In genomic region chr15:71342658-71343057, GRCh38 we compare ENCODE assay signal across 20 cellular contexts.
A peak's percentile ranks its signal among the peaks of the same experiment; 100 is the strongest.
DNase-seq lines count a peak whose midpoint lies in the region; ATAC-seq and TF ChIP-seq lines count a peak whose summit lies in the region.
"Had no signal": no experiment of that assay in that cellular context is flagged by ENCODE, and none has a peak within 500 bp of the region (broad histone marks: within the 10 kb centered on the region; RNA-seq: fewer than 3 reads in every experiment).

No MANE protein-coding gene starts in this region.

- no peak overlapping the region for H3K56ac ChIP-seq in H9 (ENCODE audit: insufficient read length, low read depth, low read length)

- H3T11ph ChIP-seq in H9 (ENCODE audit: low read length), result no peak overlapping the region

- H2BK15ac ChIP-seq in H9 (ENCODE audit: low read depth, low read length), result no peak overlapping the region
- no peak overlapping the region for H2BK15ac ChIP-seq in neuronal stem cell (ENCODE audit: low read length)

- H3K79me2 ChIP-seq in H9 (ENCODE audit: insufficient read depth, low read length) (no peaks in the 10 kb centered on the region), hepatocyte (no peaks in the 10 kb centered on the region)

- H3K36me3 ChIP-seq in ascending aorta (no peaks in the 10 kb centered on the region), neuronal stem cell (replicated peaks in 1 of 2; ENCODE audit: control insufficient read depth in 2 of 2, insufficient read depth in 2 of 2, low read length in 2 of 2) (no peaks in the 10 kb centered on the region), hepatocyte (replicated peaks; ENCODE audit: insufficient read depth, low read depth) (no peaks in the 10 kb centered on the region)
- H3K36me3 ChIP-seq: BLaER1 treated with 17β-estradiol and CSF1 and Interleukin-3, amounts not matched to agents 10 nM and 100 nM had no signal

- no peak overlapping the region for H4K5ac ChIP-seq in H9 (ENCODE audit: insufficient read length, low read depth, low read length)

- no peaks in the 10 kb centered on the region for H3K9me2 ChIP-seq in hepatocyte (replicated peaks; ENCODE audit: insufficient read depth)

- H2BK120ac ChIP-seq in H9 (ENCODE audit: low read depth, low read length, poor library complexity, severe bottlenecking) (no peak overlapping the region), neuronal stem cell (ENCODE audit: low read depth, low read length) (no peak overlapping the region)

- no peak overlapping the region for H3K9ac ChIP-seq in H9 (ENCODE audit: extremely low read depth, insufficient read length, low read length)
- H3K9ac ChIP-seq in neuronal stem cell (ENCODE audit: low read depth, low read length, poor library complexity), result no peak overlapping the region
- H3K9ac ChIP-seq: BLaER1 treated with 17β-estradiol and CSF1 and Interleukin-3, amounts not matched to agents 10 nM and 100 nM had no signal

- H3K27ac ChIP-seq in H9 (ENCODE audit: insufficient read length, low read depth, low read length), result no peak overlapping the region
- H3K27ac ChIP-seq in ascending aorta, result peak overlapping the region; percentile 34 to 49
- no peak overlapping the region for H3K27ac ChIP-seq in neuronal stem cell (replicated peaks; ENCODE audit: low read length)
- H3K27ac ChIP-seq in hepatocyte, result no peak overlapping the region
- H3K27ac ChIP-seq: 22Rv1; A549; BLaER1 treated with 17β-estradiol and CSF1 and Interleukin-3, amounts not matched to agents 10 nM and 100 nM; C4-2B had no signal

- no peak overlapping the region for H2BK5ac ChIP-seq in H9 (ENCODE audit: insufficient read length, low read length)
- no peak overlapping the region for H2BK5ac ChIP-seq in neuronal stem cell (ENCODE audit: low read length)

- no peaks in the 10 kb centered on the region; the same call in 1 of the 2 replicates for H3K27me3 Mint-ChIP-seq in H9 (ENCODE audit: low read depth)

- WGBS in H9 (ENCODE audit: extremely low coverage, insufficient read length, low lambda C conversion rate), result no CpG with 5 or more reads among the region's 7 CpGs
- no CpG with 5 or more reads among the region's 7 CpGs for WGBS in neuronal stem cell (ENCODE audit: extremely low coverage in 2 of 2, insufficient read length in 2 of 2, insufficient replicate concordance in 1 of 2), 2 donors
- WGBS in hepatocyte (ENCODE audit: low lambda C conversion rate, missing lambda C conversion rate), result 89% methylated on average over 7 of the region's 7 CpGs

- H3K79me1 ChIP-seq in H9 (ENCODE audit: insufficient read depth, low read depth, low read length, poor library complexity, severe bottlenecking) (no peaks in the 10 kb centered on the region), neuronal stem cell (ENCODE audit: low read depth, low read length) (no peaks in the 10 kb centered on the region)

- H3K4me1 ChIP-seq in H9 (ENCODE audit: insufficient read depth, low read length) (peaks cover 5% of the 10 kb centered on the region; the same call in 1 of the 2 replicates), ascending aorta (peaks cover 0 to 21% of the 10 kb centered on the region in 2 donors), neuronal stem cell (ENCODE audit: control insufficient read depth in 2 of 2, insufficient read depth in 1 of 2, low read depth in 1 of 2, low read length in 2 of 2) (peaks cover 0 to 6% of the 10 kb centered on the region in 2 donors), hepatocyte (ENCODE audit: insufficient read depth) (no peaks in the 10 kb centered on the region)
- H3K4me1 ChIP-seq: BLaER1 treated with 17β-estradiol and CSF1 and Interleukin-3, amounts not matched to agents 10 nM and 100 nM had no signal

- intact Hi-C loops in ascending aorta (cut with DNase I), result no loop called here

- H3K18ac ChIP-seq in H9 (ENCODE audit: insufficient read length, low read depth, low read length) (peak overlapping the region; percentile 25), neuronal stem cell (ENCODE audit: low read length) (peak overlapping the region; percentile 77)

- H3K4me2 ChIP-seq in H9 (ENCODE audit: insufficient read depth, insufficient read length, low read length) (no peak overlapping the region), neuronal stem cell (ENCODE audit: insufficient read depth, low read length, poor library complexity, severe bottlenecking) (no peak overlapping the region), hepatocyte (no peak overlapping the region)
- H3K4me2 ChIP-seq: A549; BLaER1 treated with 17β-estradiol and CSF1 and Interleukin-3, amounts not matched to agents 10 nM and 100 nM had no signal

- H3K27ac Mint-ChIP-seq in H9, result no peak overlapping the region
- H3K27ac Mint-ChIP-seq: B cell; CD4-positive, alpha-beta T cell; CD8-positive, alpha-beta T cell had no signal

- H3K36me3 Mint-ChIP-seq in H9 (ENCODE audit: insufficient read depth in 1 of 3, low read depth in 3 of 3), result no peaks in the 10 kb centered on the region
- H3K36me3 Mint-ChIP-seq: CD8-positive, alpha-beta T cell had no signal

- H3K27me3 ChIP-seq in H9 (ENCODE audit: insufficient read depth, low read length), result no peaks in the 10 kb centered on the region
- H3K27me3 ChIP-seq in ascending aorta, result no peaks in the 10 kb centered on the region
- H3K27me3 ChIP-seq in neuronal stem cell (ENCODE audit: control insufficient read depth in 3 of 3, insufficient read depth in 3 of 3, low read depth in 1 of 3, low read length in 3 of 3), result no peaks in the 10 kb centered on the region
- no peaks in the 10 kb centered on the region for H3K27me3 ChIP-seq in hepatocyte
- H3K27me3 ChIP-seq: BLaER1 treated with 17β-estradiol and CSF1 and Interleukin-3, amounts not matched to agents 10 nM and 100 nM had no signal

- H4K8ac ChIP-seq in H9 (replicated peaks; ENCODE audit: insufficient read length, low read depth, low read length), result no peak overlapping the region
- H4K8ac ChIP-seq in neuronal stem cell (ENCODE audit: low read depth, low read length), result no peak overlapping the region

- H2BK20ac ChIP-seq in H9 (ENCODE audit: low read depth, low read length, poor library complexity, severe bottlenecking), result no peak overlapping the region

- H2AK5ac ChIP-seq in H9 (ENCODE audit: insufficient read length, low read length) (no peak overlapping the region), neuronal stem cell (ENCODE audit: low read depth, low read length) (peak overlapping the region; percentile 3)

- no peak overlapping the region for H3K4me3 ChIP-seq in ascending aorta
- H3K4me3 ChIP-seq in neuronal stem cell (ENCODE audit: low read length in 2 of 2), result no peak overlapping the region
- H3K4me3 ChIP-seq in hepatocyte, result no peak overlapping the region
- H3K4me3 ChIP-seq: A549; BLaER1 treated with 17β-estradiol and CSF1 and Interleukin-3, amounts not matched to agents 10 nM and 100 nM had no signal

- H3K14ac ChIP-seq in H9 (ENCODE audit: insufficient read depth, low read length) (no peak overlapping the region), neuronal stem cell (ENCODE audit: low read length) (no peak overlapping the region)

- TF ChIP-seq CTCF in H9 (conservative IDR thresholded peaks at IDR 0.05), result no peak
- TF ChIP-seq CTCF in ascending aorta (IDR thresholded peaks at IDR 0.05), result no peak
- no peak for TF ChIP-seq CTCF in hepatocyte (IDR thresholded peaks at IDR 0.05; ENCODE audit: poor library complexity)

- no peak overlapping the region for H3K4me3 Mint-ChIP-seq in H9
- H3K4me3 Mint-ChIP-seq: B cell; CD4-positive, alpha-beta T cell; CD8-positive, alpha-beta T cell had no signal

- no peak overlapping the region for H3K23ac ChIP-seq in H9 (ENCODE audit: insufficient read length, low read depth, low read length)
- no peak overlapping the region for H3K23ac ChIP-seq in neuronal stem cell (ENCODE audit: low read depth, low read length, poor library complexity)

- H3K9me3 ChIP-seq in H9 (ENCODE audit: control insufficient read depth, low read depth, low read length), result no peaks in the 10 kb centered on the region
- no peaks in the 10 kb centered on the region for H3K9me3 ChIP-seq in ascending aorta
- no peaks in the 10 kb centered on the region for H3K9me3 ChIP-seq in neuronal stem cell (replicated peaks in 1 of 2; ENCODE audit: control insufficient read depth in 2 of 2, insufficient read depth in 1 of 2, low read depth in 1 of 2, low read length in 2 of 2)
- H3K9me3 ChIP-seq in hepatocyte (ENCODE audit: low read depth), result no peaks in the 10 kb centered on the region
- H3K9me3 ChIP-seq: A549; BLaER1 treated with 17β-estradiol and CSF1 and Interleukin-3, amounts not matched to agents 10 nM and 100 nM; Caco-2 had no signal

- H2BK12ac ChIP-seq in H9 (ENCODE audit: insufficient read length, low read depth, low read length) (no peak overlapping the region), neuronal stem cell (ENCODE audit: low read length) (peak overlapping the region; percentile 46)

- no peak overlapping the region for H3K4ac ChIP-seq in H9 (ENCODE audit: low read depth, low read length)
- no peak overlapping the region for H3K4ac ChIP-seq in neuronal stem cell (ENCODE audit: low read length)

- ATAC-seq in GM21528 (IDR thresholded peaks at IDR 0.05; ENCODE audit: low FRiP score, unreplicated experiment), result no peak
- ATAC-seq: A549; CD8-positive, alpha-beta T cell had no signal

- no peak overlapping the region for H4K91ac ChIP-seq in H9 (ENCODE audit: insufficient read length, low read depth, low read length)
- no peak overlapping the region for H4K91ac ChIP-seq in neuronal stem cell (ENCODE audit: low read depth, low read length, poor library complexity)

- DNase-seq in NCI-H82 (lab: John Stamatoyannopoulos, UW) (peak; percentile 35), NCI-H82 treated with DMSO at 0.1 percent for 48 hours (lab: John Stamatoyannopoulos, UW; ENCODE audit: unreplicated experiment) (no peak), H9 (no peak), ascending aorta (ENCODE audit: low spot score in 2 of 2) (no peak), neuronal stem cell (ENCODE audit: low spot score) (no peak), NCI-H2227 (lab: John Stamatoyannopoulos, UW; ENCODE audit: unreplicated experiment) (no peak), hepatocyte (ENCODE audit: low spot score) (no peak)
- DNase-seq: AML-193; Caco-2; Calu3; CD4-positive, alpha-beta T cell; CD8-positive, alpha-beta T cell; DMS79 treated with DMSO at 0.1 percent for 48 hours; GF-D8 had no signal

- H3K23me2 ChIP-seq in H9 (ENCODE audit: insufficient read length, low read depth, low read length, poor library complexity, severe bottlenecking), result no peaks in the 10 kb centered on the region

- H3K4me1 Mint-ChIP-seq in H9, result peaks cover 38 to 41% of the 10 kb centered on the region in 2 experiments
- H3K4me1 Mint-ChIP-seq: B cell had no signal

- H2AFZ ChIP-seq in H9 (ENCODE audit: low read length) (no peak overlapping the region), neuronal stem cell (ENCODE audit: low read length) (no peak overlapping the region), hepatocyte (no peak overlapping the region)

- no peaks in the 10 kb centered on the region for H3K9me3 Mint-ChIP-seq in H9
- H3K9me3 Mint-ChIP-seq: CD4-positive, alpha-beta T cell; CD8-positive, alpha-beta T cell had no signal

- H4K20me1 ChIP-seq in H9 (ENCODE audit: control insufficient read depth, insufficient read depth, insufficient read length) (no peaks in the 10 kb centered on the region), hepatocyte (ENCODE audit: insufficient read depth, poor library complexity, severe bottlenecking) (no peaks in the 10 kb centered on the region)
- H4K20me1 ChIP-seq: BLaER1 treated with 17β-estradiol and CSF1 and Interleukin-3, amounts not matched to agents 10 nM and 100 nM had no signal

Comparison
In these comparisons a context has a peak if more than half of its experiments do, and no peak if none do; other contexts are left out.
1. H3K27ac ChIP-seq: peak in ascending aorta (2 of 2); none in H9 (single experiment), neuronal stem cell (single experiment) and hepatocyte (single experiment).